ENCODE assay signal across 32 cellular contexts in genomic region chr10:18576586-18576985, GRCh38.
"Had no signal": no experiment of that assay in that cellular context is flagged by ENCODE, and none has a peak within 500 bp of the region (broad histone marks: within the 10 kb centered on the region; RNA-seq: fewer than 3 reads in every experiment).

No MANE protein-coding gene starts in this region.

- H3K4me1 ChIP-seq: adrenal gland, body of pancreas, breast epithelium had no signal

- H3K27ac ChIP-seq: adrenal gland, body of pancreas, brain microvascular endothelial cell, breast epithelium, VCaP had no signal

- H3K27me3 ChIP-seq: adrenal gland, body of pancreas, brain microvascular endothelial cell, breast epithelium had no signal

- H3K9me3 ChIP-seq: adrenal gland, body of pancreas had no signal

- ATAC-seq: activated CD8-positive, alpha-beta T cell treated with anti-CD3 and anti-CD28 coated beads for 36 hours; activated naive CD4-positive, alpha-beta T cell treated with anti-CD3 and anti-CD28 coated beads, Interleukin-2, amount 50 U/mL, for 72 hours; activated T-cell treated with anti-CD3 and anti-CD28 coated beads, Interleukin-2, amount 50 U/mL, for 4 hours; activated T-cell treated with anti-CD3 and anti-CD28 coated beads, Interleukin-2, amount 50 U/mL, for 72 hours; activated T-helper 17 cell treated with anti-CD3 and anti-CD28 coated beads, Interleukin-2, amount 50 U/mL, for 72 hours; body of pancreas had no signal

- H3K4me3 ChIP-seq: adrenal gland, body of pancreas, breast epithelium had no signal

- H3K36me3 ChIP-seq: adrenal gland, brain microvascular endothelial cell, breast epithelium had no signal

- DNase-seq: activated B cell treated with CpG ODN at 0.5 μM for 24 hours; activated CD4-positive, alpha-beta memory T cell treated with anti-CD3 and anti-CD28 coated beads for 36 hours; activated CD4-positive, alpha-beta T cell treated with anti-CD3 and anti-CD28 coated beads for 4 hours; activated CD4-positive, alpha-beta T cell treated with anti-CD3 and anti-CD28 coated beads, Interleukin-2, amount 10 ng/mL, durations not matched to agents 24 days and 14 days; activated CD4-positive, alpha-beta T cell treated with anti-CD3 and anti-CD28 coated beads, Interleukin-2, amount 50 U/mL, for 1 hour; activated CD4-positive, alpha-beta T cell treated with anti-CD3 and anti-CD28 coated beads, Interleukin-2, amount 50 U/mL, for 4 hours; activated CD4-positive, CD25-positive, alpha-beta regulatory T cell treated with anti-CD3 and anti-CD28 coated beads, Interleukin-2, amount 50 U/mL, for 72 hours; activated CD8-positive, alpha-beta memory T cell treated with anti-CD3 and anti-CD28 coated beads, Interleukin-2, amount 50 U/mL, for 4 hours; activated CD8-positive, alpha-beta T cell treated with anti-CD3 and anti-CD28 coated beads for 36 hours; activated effector memory CD4-positive, alpha-beta T cell treated with anti-CD3 and anti-CD28 coated beads, Interleukin-2, amount 50 U/mL, for 16 hours; activated gamma-delta T cell treated with Interleukin-2 at 50 U/mL for 16 hours; activated naive CD4-positive, alpha-beta T cell; activated naive CD4-positive, alpha-beta T cell treated with anti-CD3 and anti-CD28 coated beads for 36 hours; activated naive CD4-positive, alpha-beta T cell treated with anti-CD3 and anti-CD28 coated beads, Interleukin-2, amount 50 U/mL, for 16 hours; activated naive CD8-positive, alpha-beta T cell treated with anti-CD3 and anti-CD28 coated beads for 36 hours; activated T-cell treated with anti-CD3 and anti-CD28 coated beads for 4 hours; activated T-cell treated with anti-CD3 and anti-CD28 coated beads, Interleukin-2, amount 50 U/mL, for 1 hour; activated T-cell treated with anti-CD3 and anti-CD28 coated beads, Interleukin-2, amount 50 U/mL, for 4 hours; activated T-cell treated with anti-CD3 and anti-CD28 coated beads, Interleukin-2, amount 50 U/mL, for 72 hours; adrenal gland; amniotic stem cell; aorta; body of pancreas; brain microvascular endothelial cell; central memory CD4-positive, alpha-beta T cell; T-helper 1 cell; T-helper 2 cell; T-helper 9 cell had no signal
